8 cellular contexts compared by ENCODE assay signal in genomic region chr18:56368066-56368465, GRCh38.
"Had no signal": no experiment of that assay in that cellular context is flagged by ENCODE, and none has a peak within 500 bp of the region (broad histone marks: within the 10 kb centered on the region; RNA-seq: fewer than 3 reads in every experiment).

No MANE protein-coding gene starts in this region.

- ATAC-seq: GM12878 had no signal

- DNase-seq: GDM1, GF-D8 had no signal

- FAIRE-seq: G401.6, GM12878, GM12891, GM12892, GM18507, GM19239 had no signal

- H3K4me3 ChIP-seq: GM12878 had no signal
